24 cellular contexts compared by ENCODE assay signal in genomic region chr1:91546301-91546581, GRCh38. TPM values are rescaled to one million over a fixed set of nuclear protein-coding genes. Genes with fewer than 3 reads are reported as not detected.
DNase-seq lines count a peak whose midpoint lies in the region; ATAC-seq, FAIRE-seq and TF ChIP-seq lines count a peak whose summit lies in the region.
"Had no signal": no experiment of that assay in that cellular context is flagged by ENCODE, and none has a peak within 500 bp of the region (broad histone marks: within the 10 kb centered on the region; RNA-seq: fewer than 3 reads in every experiment).

No MANE protein-coding gene starts in this region.

- FAIRE-seq in HepG2 (lab: Jason Lieb, UNC) = no peak
- FAIRE-seq in H1 (lab: Jason Lieb, UNC) = no peak
- FAIRE-seq: H54 had no signal

- no TSS peak for BruUV-seq in HepG2 (replicated peaks; lab: Mats Ljungman, UMichigan)

- CTCF ChIA-PET in HepG2 (lab: Yijun Ruan, JAX; ENCODE audit: low intra/inter-chr PET ratio, low total read pairs) (no interaction called here), H1 (lab: Charles Lee; ENCODE audit: partially characterized antibody) (interaction anchor here (0.6 to 1.6 kb wide), 6 partner anchors 11 to 383 kb away, joined by 3 to 8 read pairs (median 4); no protein-coding TSS in a partner anchor)

- DNase-seq in HepG2 (ENCODE audit: low spot score) = no peak
- no peak for DNase-seq in right lobe of liver
- no peak for DNase-seq in H1 (ENCODE audit: low read depth in 1 of 2, low spot score in 2 of 2)
- DNase-seq in sciatic nerve (ENCODE audit: low spot score) = no peak
- DNase-seq in NCI-H2227 treated with DMSO at 0.1 percent for 48 hours (lab: John Stamatoyannopoulos, UW) = no peak
- DNase-seq in NCI-H446 treated with DMSO at 0.1 percent for 48 hours (lab: John Stamatoyannopoulos, UW) = no peak
- DNase-seq in activated T-helper 2 cell treated with anti-CD3 and anti-CD28 coated beads, Interferon-gamma antibody, Interleukin-2, Interleukin-4, amounts not matched to agents 10 μg/mL and 5 μg/mL and 100 μg/mL, durations not matched to agents 14 hours and 24 hours and 36 hours (ENCODE audit: low spot score) = no peak
- DNase-seq: Calu3; DMS153; IMR-90; KG1; MG63; NCI-H1105 treated with DMSO at 0.1 percent for 48 hours; NCI-H146; NCI-H1930; NCI-H2107; NCI-H446; NCI-H526; NCI-H82; NK-92 treated with Interleukin-12 subunit alpha and Interleukin-12 subunit beta, amount 100 ng/mL, for 24 hours; PC-9; SJCRH30 had no signal

- H2BK120ac ChIP-seq in H1 (replicated peaks; ENCODE audit: low read depth, low read length) = no peak overlapping the region

- H4K20me1 ChIP-seq in HepG2 (ENCODE audit: insufficient read depth, low read length) = no peaks in the 10 kb centered on the region
- no peaks in the 10 kb centered on the region for H4K20me1 ChIP-seq in H1 (replicated peaks in 1 of 2; ENCODE audit: control insufficient read depth in 1 of 2, insufficient read depth in 2 of 2, low read length in 2 of 2)

- no peak overlapping the region for H4K91ac ChIP-seq in H1 (replicated peaks; ENCODE audit: insufficient read length, low read length)

- H2AK5ac ChIP-seq in H1 (ENCODE audit: low read depth, low read length) = no peak overlapping the region

- intact Hi-C loops in HepG2 (cut with micrococcal nuclease; ENCODE audit: unreplicated experiment) (no loop called here), right lobe of liver (cut with DNase I) (no loop called here), sciatic nerve (cut with DNase I) (no loop called here)
- intact Hi-C loops in activated T-helper 2 cell treated with anti-CD3 and anti-CD28 coated beads, Interferon-gamma antibody, Interleukin-2, Interleukin-4, amounts not matched to agents 10 μg/mL and 5 μg/mL and 100 μg/mL, durations not matched to agents 14 hours and 24 hours and 36 hours (cut with micrococcal nuclease) = no loop called here

- TF ChIP-seq CTCF in HepG2 (CRISPR knock-in tag; IDR thresholded peaks at IDR 0.05) (no peak), right lobe of liver (IDR thresholded peaks at IDR 0.05) (no peak), H1 (IDR thresholded peaks at IDR 0.05; ENCODE audit: control extremely low read depth in 1 of 3, insufficient read depth in 1 of 3, low read depth in 1 of 3, low read length in 3 of 3) (no peak)

- no peak overlapping the region for H2BK15ac ChIP-seq in H1 (ENCODE audit: low read length)

- H3K9me3 ChIP-seq in HepG2 (ENCODE audit: low read length) (no peaks in the 10 kb centered on the region), right lobe of liver (no peaks in the 10 kb centered on the region), H1 (ENCODE audit: insufficient read depth in 2 of 2, low read depth in 1 of 2, low read length in 1 of 2) (no peaks in the 10 kb centered on the region)
- H3K9me3 ChIP-seq: MG63, SJCRH30 had no signal

- no peak overlapping the region for H3K4me3 Mint-ChIP-seq in activated T-helper 2 cell treated with anti-CD3 and anti-CD28 coated beads, Interferon-gamma antibody, Interleukin-2, Interleukin-4, amounts not matched to agents 10 μg/mL and 5 μg/mL and 100 μg/mL, durations not matched to agents 14 hours and 24 hours and 36 hours (ENCODE audit: low read depth)

- no peaks in the 10 kb centered on the region for H3K79me2 ChIP-seq in HepG2 (ENCODE audit: insufficient read depth, low read length)
- no peaks in the 10 kb centered on the region for H3K79me2 ChIP-seq in H1 (ENCODE audit: control insufficient read depth in 1 of 2, insufficient read depth in 2 of 2, low read length in 2 of 2)

- H2AFZ ChIP-seq in HepG2 (ENCODE audit: low read length) (no peak overlapping the region), H1 (ENCODE audit: low read length) (0 out of 2 replicates have a peak overlapping the region, but pooled peaks have one; percentile 65)
- H2AFZ ChIP-seq: PC-9 had no signal

- H3K27me3 ChIP-seq in HepG2 (ENCODE audit: control insufficient read depth in 1 of 2, insufficient read depth in 2 of 2, low read length in 2 of 2) (peaks cover 0 to 2% of the 10 kb centered on the region in 2 experiments; a peak in 2 of 5 replicates), right lobe of liver (no peaks in the 10 kb centered on the region), H1 (replicated peaks in 1 of 4; ENCODE audit: control insufficient read depth in 3 of 4, extremely low read depth in 1 of 4, insufficient read depth in 3 of 4, low read length in 3 of 4) (no peaks in the 10 kb centered on the region)
- H3K27me3 ChIP-seq: SJCRH30 had no signal

- peaks cover 53% of the 10 kb centered on the region for H3K4me1 Mint-ChIP-seq in activated T-helper 2 cell treated with anti-CD3 and anti-CD28 coated beads, Interferon-gamma antibody, Interleukin-2, Interleukin-4, amounts not matched to agents 10 μg/mL and 5 μg/mL and 100 μg/mL, durations not matched to agents 14 hours and 24 hours and 36 hours (ENCODE audit: low read depth)

- H4K8ac ChIP-seq in H1 (ENCODE audit: extremely low read depth, insufficient read depth, low read length) = peak overlapping the region; percentile 22

- no peak overlapping the region for H3K9ac ChIP-seq in HepG2 (ENCODE audit: insufficient read depth, low read depth, low read length)
- H3K9ac ChIP-seq in H1 (replicated peaks in 1 of 4; ENCODE audit: extremely low read depth in 1 of 4, low read depth in 3 of 4, low read length in 3 of 4) = no peak overlapping the region

- TF ChIP-seq RAD21 in HepG2 (CRISPR knock-in tag; IDR thresholded peaks at IDR 0.05) = no peak
- no peak for TF ChIP-seq RAD21 in H1 (IDR thresholded peaks at IDR 0.05 in 1 of 2, conservative IDR thresholded peaks at IDR 0.05 in 1 of 2; ENCODE audit: low read depth in 2 of 2, low read length in 2 of 2)

- H3K4me3 ChIP-seq in HepG2 (replicated peaks in 1 of 3; ENCODE audit: insufficient read depth in 1 of 3, low read depth in 2 of 3, low read length in 3 of 3) (peak overlapping the region in 1 of 3 experiments; percentile 17; a peak in 1 of 6 replicates), right lobe of liver (no peak overlapping the region), H1 (ENCODE audit: extremely low read depth in 1 of 4, insufficient read depth in 2 of 4, low read depth in 3 of 4, low read length in 4 of 4) (no peak overlapping the region)
- H3K4me3 ChIP-seq: MG63, PC-9, SJCRH30 had no signal

- H3K27me3 Mint-ChIP-seq in activated T-helper 2 cell treated with anti-CD3 and anti-CD28 coated beads, Interferon-gamma antibody, Interleukin-2, Interleukin-4, amounts not matched to agents 10 μg/mL and 5 μg/mL and 100 μg/mL, durations not matched to agents 14 hours and 24 hours and 36 hours (ENCODE audit: low read depth) = peaks cover 4% of the 10 kb centered on the region

- ATAC-seq in HepG2 (no peak), right lobe of liver (no peak), sciatic nerve (peak; percentile 15), GM19328 (IDR thresholded peaks at IDR 0.05; ENCODE audit: unreplicated experiment) (no peak)

- H3K4me2 ChIP-seq in HepG2 (ENCODE audit: low read depth, low read length) = peak overlapping the region; percentile 32
- H3K4me2 ChIP-seq in H1 (ENCODE audit: insufficient read depth in 1 of 2, low read depth in 2 of 2, low read length in 2 of 2) = peak overlapping the region in 1 of 2 experiments; percentile 44; a peak in 1 of 4 replicates
- H3K4me2 ChIP-seq: PC-9 had no signal

- H3K18ac ChIP-seq in H1 (ENCODE audit: extremely low read depth, low read length) = no peak overlapping the region

- 29% methylated on average over 13 of the region's 18 CpGs for WGBS in HepG2 (ENCODE audit: low lambda C conversion rate)
- no CpG with 5 or more reads among the region's 18 CpGs for WGBS in right lobe of liver (ENCODE audit: insufficient coverage, low coverage, low lambda C conversion rate, missing lambda C conversion rate)
- 92% methylated on average over 18 of the region's 18 CpGs; no CpG with 5 or more reads in 1 of the 2 experiments for whole genome bisulfite sequencing in H1 (ENCODE audit: extremely low coverage in 1 of 2, insufficient coverage in 1 of 2, insufficient read length in 1 of 2, insufficient replicate concordance in 2 of 2, low coverage in 1 of 2, low lambda C conversion rate in 2 of 2, missing lambda C conversion rate in 1 of 2), 2 experiments

- TF ChIP-seq EP300 in HepG2 (IDR thresholded peaks at IDR 0.05; ENCODE audit: low read depth in 2 of 2, low read length in 2 of 2) (no peak), HepG2 (CRISPR knock-in tag; IDR thresholded peaks at IDR 0.05; ENCODE audit: borderline replicate concordance) (no peak), H1 (IDR thresholded peaks at IDR 0.05; ENCODE audit: borderline replicate concordance in 1 of 2, low read depth in 2 of 2, low read length in 2 of 2) (no peak)

- H3K56ac ChIP-seq in H1 (replicated peaks; ENCODE audit: insufficient read length, low read depth, low read length) = no peak overlapping the region

- H3K9me3 Mint-ChIP-seq in activated T-helper 2 cell treated with anti-CD3 and anti-CD28 coated beads, Interferon-gamma antibody, Interleukin-2, Interleukin-4, amounts not matched to agents 10 μg/mL and 5 μg/mL and 100 μg/mL, durations not matched to agents 14 hours and 24 hours and 36 hours = peaks cover 8% of the 10 kb centered on the region

- no peak overlapping the region for H3K4ac ChIP-seq in H1 (replicated peaks; ENCODE audit: insufficient read length, low read depth, low read length)

- H3K36me3 ChIP-seq in HepG2 (replicated peaks in 1 of 2; ENCODE audit: control insufficient read depth in 1 of 2, insufficient read depth in 2 of 2, low read length in 2 of 2) = no peaks in the 10 kb centered on the region
- no peaks in the 10 kb centered on the region for H3K36me3 ChIP-seq in right lobe of liver
- no peaks in the 10 kb centered on the region for H3K36me3 ChIP-seq in H1 (ENCODE audit: control insufficient read depth in 2 of 4, insufficient read depth in 4 of 4, low read length in 3 of 4)
- H3K36me3 ChIP-seq: MG63, SJCRH30 had no signal

- H3K14ac ChIP-seq in H1 (ENCODE audit: insufficient read length) = no peak overlapping the region

- in situ Hi-C loops in HepG2 (cut with HindIII; ENCODE audit: extremely low pct_ligation_motif_present, low pct_unique_long_range_greater_than_20kb) = no loop called here

- H3K23ac ChIP-seq in H1 (ENCODE audit: insufficient read length) = no peak overlapping the region

- no peak overlapping the region for H2BK20ac ChIP-seq in H1 (ENCODE audit: low read length)

- no peaks in the 10 kb centered on the region; the same call in 1 of the 2 replicates for H3K23me2 ChIP-seq in H1 (ENCODE audit: low read depth, low read length)

- peaks cover 14% of the 10 kb centered on the region for H3K36me3 Mint-ChIP-seq in activated T-helper 2 cell treated with anti-CD3 and anti-CD28 coated beads, Interferon-gamma antibody, Interleukin-2, Interleukin-4, amounts not matched to agents 10 μg/mL and 5 μg/mL and 100 μg/mL, durations not matched to agents 14 hours and 24 hours and 36 hours (ENCODE audit: low read depth)

- POLR2A ChIA-PET in HepG2 (lab: Yijun Ruan, JAX) (no interaction called here), H1 (lab: Charles Lee; ENCODE audit: partially characterized antibody) (interaction anchor here (1.1 kb wide), 1 partner anchor 8 kb away, joined by 3 read pairs; no protein-coding TSS in a partner anchor)

- H4K5ac ChIP-seq in H1 (ENCODE audit: insufficient read length, low read depth, low read length) = no peak overlapping the region

- H3K4me1 ChIP-seq in HepG2 (ENCODE audit: insufficient read depth, low read length) (peaks cover 14% of the 10 kb centered on the region), right lobe of liver (no peaks in the 10 kb centered on the region), H1 (replicated peaks in 1 of 4; ENCODE audit: control insufficient read depth in 3 of 4, insufficient read depth in 4 of 4, low read length in 3 of 4) (peaks cover 0 to 3% (median 0%) of the 10 kb centered on the region in 4 experiments; a peak in 1 of 7 replicates)
- H3K4me1 ChIP-seq: SJCRH30 had no signal

- H3K79me1 ChIP-seq in H1 (ENCODE audit: low read depth, low read length) = no peaks in the 10 kb centered on the region

- H3K27ac Mint-ChIP-seq in activated T-helper 2 cell treated with anti-CD3 and anti-CD28 coated beads, Interferon-gamma antibody, Interleukin-2, Interleukin-4, amounts not matched to agents 10 μg/mL and 5 μg/mL and 100 μg/mL, durations not matched to agents 14 hours and 24 hours and 36 hours = no peak overlapping the region

- no peak overlapping the region for H2BK5ac ChIP-seq in H1 (ENCODE audit: low read depth, low read length)

- H3K27ac ChIP-seq in HepG2 (ENCODE audit: extremely low read length, insufficient read depth, low read length) (no peak overlapping the region), right lobe of liver (no peak overlapping the region), H1 (ENCODE audit: low read depth, low read length) (no peak overlapping the region)
- H3K27ac ChIP-seq: PC-9, SJCRH30 had no signal

- no peak for TF ChIP-seq POLR2A in HepG2 (IDR thresholded peaks at IDR 0.05; ENCODE audit: insufficient read depth in 1 of 2, low read depth in 2 of 2, low read length in 2 of 2)
- no peak for TF ChIP-seq POLR2A in right lobe of liver (IDR thresholded peaks at IDR 0.05)
- TF ChIP-seq POLR2A in H1 (IDR thresholded peaks at IDR 0.05; ENCODE audit: control extremely low read depth in 1 of 2, low read depth in 2 of 2, low read length in 2 of 2) = no peak

- H2BK12ac ChIP-seq in H1 (ENCODE audit: low read depth, low read length) = no peak overlapping the region

RNA-seq across cellular contexts. Expression of gene CDC7, which starts 45.6 kb away (rescaled TPM):
- total RNA-seq in HepG2 (2016; rRNA removed; fragmentation: Illumina TruSeq; extraction: Trizol) (12.6 and 19.2 TPM in 2 replicates), right lobe of liver (1 to 10 TPM in 3 of 6 experiments, under 1 TPM in 3; 0.24 to 2.2 (median 0.92) TPM), sciatic nerve (3.9 TPM)
- 8.9 and 13.3 TPM in 2 replicates for total RNA-seq in HepG2 (2016; cell fraction: cytosol; rRNA removed; fragmentation: Illumina TruSeq; extraction: Trizol; ENCODE audit: low read depth)
- total RNA-seq in HepG2 (2016; cell fraction: insoluble cytoplasmic fraction; rRNA removed; fragmentation: Illumina TruSeq; extraction: Trizol) = 12.7 and 17.3 TPM in 2 replicates
- 5.8 and 8.1 TPM in 2 replicates for total RNA-seq in HepG2 (2016; cell fraction: membrane; rRNA removed; fragmentation: Illumina TruSeq; extraction: Trizol)
- 12.3 and 15.6 TPM in 2 replicates for total RNA-seq in HepG2 (2016; cell fraction: nucleus; rRNA removed; fragmentation: Illumina TruSeq; extraction: Trizol)
- polyA plus RNA-seq in HepG2 (2011; rRNA removed) (2.3 and 2.5 TPM in 2 replicates), H1 (2011; rRNA removed) (7.7 and 12.2 TPM in 2 replicates)
- polyA plus RNA-seq in HepG2 (2011; cell fraction: cytosol; rRNA removed) = 1.0 and 1.2 TPM in 2 replicates
- 7.1 and 10.3 TPM in 2 replicates for polyA plus RNA-seq in HepG2 (2011; cell fraction: nucleus; rRNA removed)
- 2.8 and 3.6 TPM in 2 replicates for polyA plus RNA-seq in HepG2 (2012)
- 0.80 and 0.94 TPM in 2 replicates for polyA plus RNA-seq in HepG2 (2016; cell fraction: cytosol; fragmentation: Illumina TruSeq; extraction: Trizol; ENCODE audit: low read depth)
- polyA plus RNA-seq in HepG2 (2016; cell fraction: insoluble cytoplasmic fraction; fragmentation: Illumina TruSeq; extraction: Trizol; ENCODE audit: low read depth) = 12.3 and 12.4 TPM in 2 replicates
- 1.9 and 2.0 TPM in 2 replicates for polyA plus RNA-seq in HepG2 (2016; cell fraction: membrane; fragmentation: Illumina TruSeq; extraction: Trizol; ENCODE audit: low read depth)
- 26.6 and 27.9 TPM in 2 replicates for polyA plus RNA-seq in HepG2 (2016; cell fraction: nucleus; fragmentation: Illumina TruSeq; extraction: Trizol; ENCODE audit: insufficient read depth, low read depth)
- 2.2 and 24.5 TPM in 2 replicates for polyA minus RNA-seq in HepG2 (2011; rRNA and poly(A)+ RNA removed; ENCODE audit: low replicate concordance)
- 4.2 and 5.4 TPM in 2 replicates for polyA minus RNA-seq in HepG2 (2011; cell fraction: cytosol; rRNA and poly(A)+ RNA removed)
- 29.9 and 30.3 TPM in 2 replicates for polyA minus RNA-seq in HepG2 (2011; cell fraction: nucleus; rRNA and poly(A)+ RNA removed)
- 34.4 and 36.4 TPM in 2 replicates for total RNA-seq in H1 (2021; fragmentation: NEBNext Ultra II Directional; extraction: Animal tissue kit (Norgen Biotek cat#: 25700))
- 20.2 TPM for polyA plus RNA-seq in H1 (2011; cell fraction: cytosol; rRNA removed)
- polyA plus RNA-seq in H1 (2011; cell fraction: nucleus; rRNA removed) = 16.7 TPM
- polyA plus RNA-seq in H1 (2012, experiment 1 of 2) = 18.4 to 31.0 TPM (median 25.6 TPM) in 4 replicates
- 1.8 TPM for polyA plus RNA-seq in H1 (2012, experiment 2 of 2)
- 23.8 TPM for polyA plus RNA-seq in H1 (2013, experiment 1 of 2)
- 25.8 TPM for polyA plus RNA-seq in H1 (2013, experiment 2 of 2)
- polyA minus RNA-seq in H1 (2011; rRNA and poly(A)+ RNA removed) = 27.0 and 51.1 TPM in 2 replicates
- polyA minus RNA-seq in H1 (2011; cell fraction: cytosol; rRNA and poly(A)+ RNA removed) = 36.6 TPM
- 24.2 TPM for polyA minus RNA-seq in H1 (2011; cell fraction: nucleus; rRNA and poly(A)+ RNA removed)
- total RNA-seq in activated T-helper 2 cell treated with anti-CD3 and anti-CD28 coated beads, Interferon-gamma antibody, Interleukin-2, Interleukin-4, amounts not matched to agents 10 μg/mL and 5 μg/mL and 100 μg/mL, durations not matched to agents 14 hours and 24 hours and 36 hours = 27.4 and 28.8 TPM in 2 replicates
